Comparison of ENCODE assay signal across 22 cellular contexts in the genomic region with DNA sequence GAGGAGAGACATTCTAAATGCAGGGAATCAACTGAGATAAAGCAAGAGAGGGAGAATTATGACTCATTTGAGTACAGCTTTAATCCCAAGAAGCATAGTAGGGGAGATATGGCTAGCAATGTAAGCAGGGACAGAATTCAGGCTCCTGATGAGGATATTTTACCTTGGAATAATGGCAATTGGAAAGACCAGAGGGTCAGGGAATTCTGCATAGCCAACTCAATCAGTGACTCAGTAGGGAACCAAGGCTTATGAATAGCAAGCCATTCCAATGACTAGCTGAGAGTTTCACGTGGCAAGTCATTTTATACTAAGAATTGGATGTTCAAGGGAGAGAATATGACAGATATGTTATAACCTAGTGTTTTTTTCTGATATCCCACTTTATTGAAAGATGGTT.
DNase-seq lines count a peak whose midpoint lies in the region; FAIRE-seq and TF ChIP-seq lines count a peak whose summit lies in the region.
"Had no signal": no experiment of that assay in that cellular context is flagged by ENCODE, and none has a peak within 500 bp of the region (broad histone marks: within the 10 kb centered on the region; RNA-seq: fewer than 3 reads in every experiment).

No MANE protein-coding gene starts in this region.

- no peak overlapping the region for H2BK120ac ChIP-seq in H1 (replicated peaks; ENCODE audit: low read depth, low read length)

- no peak overlapping the region for H2BK20ac ChIP-seq in H1 (ENCODE audit: low read length)

- no peak overlapping the region for H2BK15ac ChIP-seq in H1 (ENCODE audit: low read length)

- no peak overlapping the region for H3K23ac ChIP-seq in H1 (ENCODE audit: insufficient read length)

- no peak overlapping the region for H2BK12ac ChIP-seq in H1 (ENCODE audit: low read depth, low read length)

- H2AFZ ChIP-seq in mammary epithelial cell (ENCODE audit: low read depth, low read length) (no peak overlapping the region), H1 (ENCODE audit: low read length) (no peak overlapping the region)

- no peaks in the 10 kb centered on the region for H3K36me3 Mint-ChIP-seq in activated naive CD8-positive, alpha-beta T cell treated with anti-CD3 and anti-CD28 coated beads for 36 hours
- H3K36me3 Mint-ChIP-seq: CD8-positive, alpha-beta T cell had no signal

- no peak overlapping the region for H4K8ac ChIP-seq in H1 (ENCODE audit: extremely low read depth, insufficient read depth, low read length)

- TF ChIP-seq EP300 in H1 (IDR thresholded peaks at IDR 0.05; ENCODE audit: borderline replicate concordance in 1 of 2, low read depth in 2 of 2, low read length in 2 of 2) (0 out of 3 replicates have a peak, but pooled peaks of 1 of the 2 experiments have one; percentile 7), sigmoid colon (IDR thresholded peaks at IDR 0.05) (no peak)

- no peaks in the 10 kb centered on the region for H3K23me2 ChIP-seq in H1 (ENCODE audit: low read depth, low read length)

- 0% methylated on average over 1 of the region's 1 CpG for WGBS in mammary epithelial cell (ENCODE audit: low coverage, missing lambda C conversion rate)
- WGBS in H1 (ENCODE audit: extremely low coverage in 1 of 2, insufficient coverage in 1 of 2, insufficient read length in 1 of 2, insufficient replicate concordance in 2 of 2, low coverage in 1 of 2, low lambda C conversion rate in 2 of 2, missing lambda C conversion rate in 1 of 2), 2 experiments: 5% methylated on average over 1 of the region's 1 CpG; no CpG with 5 or more reads in 1 of the 2 experiments
- 35 to 61% methylated on average over 1 of the region's 1 CpG for WGBS in sigmoid colon, 2 donors

- no peak overlapping the region for H3K27ac Mint-ChIP-seq in activated naive CD8-positive, alpha-beta T cell treated with anti-CD3 and anti-CD28 coated beads for 36 hours
- H3K27ac Mint-ChIP-seq: CD8-positive, alpha-beta T cell; HFFc6 had no signal

- TF ChIP-seq CTCF in mammary epithelial cell (conservative IDR thresholded peaks at IDR 0.05 in 1 of 2, IDR thresholded peaks at IDR 0.05 in 1 of 2; ENCODE audit: extremely low read depth in 1 of 2, insufficient read depth in 1 of 2, low read depth in 1 of 2, low read length in 2 of 2) (no peak), breast epithelium (IDR thresholded peaks at IDR 0.05) (no peak), H1 (IDR thresholded peaks at IDR 0.05; ENCODE audit: control extremely low read depth in 1 of 3, insufficient read depth in 1 of 3, low read depth in 1 of 3, low read length in 3 of 3) (no peak), sigmoid colon (IDR thresholded peaks at IDR 0.05) (no peak)

- no peak overlapping the region for H3K4me3 Mint-ChIP-seq in activated naive CD8-positive, alpha-beta T cell treated with anti-CD3 and anti-CD28 coated beads for 36 hours
- H3K4me3 Mint-ChIP-seq: CD8-positive, alpha-beta T cell; HFFc6 had no signal

- no peak overlapping the region for H3K56ac ChIP-seq in H1 (replicated peaks; ENCODE audit: insufficient read length, low read depth, low read length)

- no peak overlapping the region for H3K14ac ChIP-seq in H1 (ENCODE audit: insufficient read length)

- no peaks in the 10 kb centered on the region for H3K9me3 ChIP-seq in mammary epithelial cell (replicated peaks; ENCODE audit: insufficient read depth, low read length)
- H3K9me3 ChIP-seq in breast epithelium: no peaks in the 10 kb centered on the region
- peaks cover 0 to 5% of the 10 kb centered on the region in 2 experiments; a peak in 2 of 4 replicates for H3K9me3 ChIP-seq in H1 (ENCODE audit: insufficient read depth in 2 of 2, low read depth in 1 of 2, low read length in 1 of 2)
- no peaks in the 10 kb centered on the region for H3K9me3 ChIP-seq in sigmoid colon

- POLR2A ChIA-PET in H1 (lab: Charles Lee; ENCODE audit: partially characterized antibody): interaction anchor here (0.6 kb wide), 1 partner anchor 11 kb away, joined by 3 read pairs; no protein-coding TSS in a partner anchor

- H4K20me1 ChIP-seq in mammary epithelial cell (ENCODE audit: insufficient read depth, low read length): no peaks in the 10 kb centered on the region
- H4K20me1 ChIP-seq in H1 (replicated peaks in 1 of 2; ENCODE audit: control insufficient read depth in 1 of 2, insufficient read depth in 2 of 2, low read length in 2 of 2): no peaks in the 10 kb centered on the region

- H3K9ac ChIP-seq in mammary epithelial cell (ENCODE audit: insufficient read depth, low read length) (no peak overlapping the region), H1 (replicated peaks in 1 of 4; ENCODE audit: extremely low read depth in 1 of 4, low read depth in 3 of 4, low read length in 3 of 4) (no peak overlapping the region)

- H3K27ac ChIP-seq in mammary epithelial cell (ENCODE audit: insufficient read depth, low read depth, low read length) (no peak overlapping the region), breast epithelium (no peak overlapping the region), H1 (ENCODE audit: low read depth, low read length) (no peak overlapping the region), sigmoid colon (no peak overlapping the region)
- H3K27ac ChIP-seq: 22Rv1 had no signal

- H3K79me2 ChIP-seq in mammary epithelial cell (ENCODE audit: insufficient read depth, low read length) (no peaks in the 10 kb centered on the region), H1 (ENCODE audit: control insufficient read depth in 1 of 2, insufficient read depth in 2 of 2, low read length in 2 of 2) (no peaks in the 10 kb centered on the region)

- H4K91ac ChIP-seq in H1 (replicated peaks; ENCODE audit: insufficient read length, low read length): no peak overlapping the region

- no peak overlapping the region for H2BK5ac ChIP-seq in H1 (ENCODE audit: low read depth, low read length)

- DNase-seq in mammary epithelial cell (peak; percentile 2), breast epithelium (ENCODE audit: low spot score in 2 of 2) (no peak), H1 (ENCODE audit: low read depth in 1 of 2, low spot score in 2 of 2) (peak in 1 of 2 experiments; percentile 38), iPS DF 4.7 (ENCODE audit: extremely low read depth, low spot score) (peak; percentile 49), NCI-H2196 treated with DMSO at 0.1 percent for 48 hours (lab: John Stamatoyannopoulos, UW; ENCODE audit: unreplicated experiment) (no peak), sigmoid colon (no peak), DMS114 treated with DMSO at 0.1 percent for 48 hours (lab: John Stamatoyannopoulos, UW; ENCODE audit: unreplicated experiment) (no peak)
- no peak for DNase-seq in activated naive CD8-positive, alpha-beta T cell treated with anti-CD3 and anti-CD28 coated beads for 36 hours
- DNase-seq: AML-193; C1 segment of cervical spinal cord; CD8-positive, alpha-beta T cell; GDM1; HFFc6; KG1; NCI-H1092 treated with DMSO at 0.1 percent for 48 hours; NCI-H1436 treated with DMSO at 0.1 percent for 48 hours; NCI-H1930; NCI-H2227 treated with DMSO at 0.1 percent for 48 hours; NCI-H510A; NK-92 treated with Interleukin-12 subunit alpha and Interleukin-12 subunit beta, amount 100 ng/mL, for 24 hours had no signal

- in situ Hi-C loops in mammary epithelial cell (cut with MboI; ENCODE audit: low sequenced_read_pairs in 2 of 2): no loop called here

- FAIRE-seq in H1 (lab: Jason Lieb, UNC): peak; percentile 48
- FAIRE-seq: GM18507 had no signal

- no peaks in the 10 kb centered on the region for H3K79me1 ChIP-seq in H1 (ENCODE audit: low read depth, low read length)

- dilution Hi-C loops in mammary epithelial cell (cut with HindIII; ENCODE audit: low sequenced_read_pairs): no loop called here

- intact Hi-C loops in mammary epithelial cell (cut with micrococcal nuclease): no loop called here
- intact Hi-C loops in breast epithelium (cut with DNase I; ENCODE audit: low total_unique reads): no loop called here
- intact Hi-C loops in sigmoid colon (cut with DNase I): no loop called here

- no peak overlapping the region for H3K4me3 ChIP-seq in mammary epithelial cell (replicated peaks in 1 of 3; ENCODE audit: insufficient read depth in 1 of 3, low read depth in 2 of 3, low read length in 3 of 3)
- H3K4me3 ChIP-seq in breast epithelium: no peak overlapping the region
- no peak overlapping the region for H3K4me3 ChIP-seq in H1 (ENCODE audit: extremely low read depth in 1 of 4, insufficient read depth in 2 of 4, low read depth in 3 of 4, low read length in 4 of 4)
- no peak overlapping the region for H3K4me3 ChIP-seq in sigmoid colon

- no peaks in the 10 kb centered on the region for H3K9me3 Mint-ChIP-seq in activated naive CD8-positive, alpha-beta T cell treated with anti-CD3 and anti-CD28 coated beads for 36 hours
- H3K9me3 Mint-ChIP-seq: HFFc6 had no signal

- TF ChIP-seq RAD21 in H1 (IDR thresholded peaks at IDR 0.05 in 1 of 2, conservative IDR thresholded peaks at IDR 0.05 in 1 of 2; ENCODE audit: low read depth in 2 of 2, low read length in 2 of 2): no peak

- no peaks in the 10 kb centered on the region for H3K4me1 Mint-ChIP-seq in activated naive CD8-positive, alpha-beta T cell treated with anti-CD3 and anti-CD28 coated beads for 36 hours

- no peak overlapping the region for H2AK5ac ChIP-seq in H1 (ENCODE audit: low read depth, low read length)

- no peak overlapping the region for H4K5ac ChIP-seq in H1 (ENCODE audit: insufficient read length, low read depth, low read length)

- no peak overlapping the region for H3K18ac ChIP-seq in H1 (ENCODE audit: extremely low read depth, low read length)

- H3K4me2 ChIP-seq in mammary epithelial cell (ENCODE audit: insufficient read depth, low read depth, low read length) (no peak overlapping the region), H1 (ENCODE audit: insufficient read depth in 1 of 2, low read depth in 2 of 2, low read length in 2 of 2) (peak overlapping the region in 1 of 2 experiments; percentile 48; a peak in 2 of 4 replicates)

- H3K27me3 ChIP-seq in mammary epithelial cell (ENCODE audit: insufficient read depth, low read length) (no peaks in the 10 kb centered on the region), breast epithelium (no peaks in the 10 kb centered on the region), H1 (replicated peaks in 1 of 4; ENCODE audit: control insufficient read depth in 3 of 4, extremely low read depth in 1 of 4, insufficient read depth in 3 of 4, low read length in 3 of 4) (no peaks in the 10 kb centered on the region), sigmoid colon (no peaks in the 10 kb centered on the region)

- TF ChIP-seq POLR2A in breast epithelium (IDR thresholded peaks at IDR 0.05): no peak
- no peak for TF ChIP-seq POLR2A in H1 (IDR thresholded peaks at IDR 0.05; ENCODE audit: control extremely low read depth in 1 of 2, low read depth in 2 of 2, low read length in 2 of 2)
- no peak for TF ChIP-seq POLR2A in sigmoid colon (IDR thresholded peaks at IDR 0.05)

- H3K4ac ChIP-seq in H1 (replicated peaks; ENCODE audit: insufficient read length, low read depth, low read length): no peak overlapping the region

- CTCF ChIA-PET in mammary epithelial cell (lab: Charles Lee; ENCODE audit: low non-redundant PET): no interaction called here
- CTCF ChIA-PET in H1 (lab: Charles Lee; ENCODE audit: partially characterized antibody): no interaction called here

- H3K4me1 ChIP-seq in mammary epithelial cell (ENCODE audit: insufficient read depth, low read length) (no peaks in the 10 kb centered on the region), breast epithelium (no peaks in the 10 kb centered on the region), H1 (replicated peaks in 1 of 4; ENCODE audit: control insufficient read depth in 3 of 4, insufficient read depth in 4 of 4, low read length in 3 of 4) (peaks cover 0 to 2% (median 0%) of the 10 kb centered on the region in 4 experiments; a peak in 1 of 7 replicates), sigmoid colon (no peaks in the 10 kb centered on the region)

- no peaks in the 10 kb centered on the region for H3K27me3 Mint-ChIP-seq in activated naive CD8-positive, alpha-beta T cell treated with anti-CD3 and anti-CD28 coated beads for 36 hours

- H3K36me3 ChIP-seq in mammary epithelial cell (ENCODE audit: insufficient read depth, low read length) (no peaks in the 10 kb centered on the region), breast epithelium (no peaks in the 10 kb centered on the region), H1 (ENCODE audit: control insufficient read depth in 2 of 4, insufficient read depth in 4 of 4, low read length in 3 of 4) (no peaks in the 10 kb centered on the region), sigmoid colon (no peaks in the 10 kb centered on the region)

- no TSS peak for BruUV-seq in mammary epithelial cell (replicated peaks; lab: Mats Ljungman, UMichigan)

Comparison
In these comparisons a context has a peak if more than half of its experiments do, and no peak if none do; other contexts are left out.
1. DNase-seq: peak in mammary epithelial cell (single experiment) and iPS DF 4.7 (single experiment); none in breast epithelium (0 of 2), NCI-H2196 treated with DMSO at 0.1 percent for 48 hours (single experiment), sigmoid colon (single experiment), DMS114 treated with DMSO at 0.1 percent for 48 hours (single experiment) and activated naive CD8-positive, alpha-beta T cell treated with anti-CD3 and anti-CD28 coated beads for 36 hours (single experiment).